ENCODE assay signal across 1 cellular context in genomic region chr1:180922637-180923023, GRCh38.
TF ChIP-seq lines count a peak whose summit lies in the region.

No MANE protein-coding gene starts in this region.

TF ChIP-seq in HEK293T, 16 proteins besides CTCF, POLR2A, EP300 and RAD21 (continued from another document):
- TF ChIP-seq PKNOX1 (IDR thresholded peaks at IDR 0.05) = no peak
- TF ChIP-seq TARDBP (IDR thresholded peaks at IDR 0.05) = no peak
- no peak for TF ChIP-seq ZNF384 (IDR thresholded peaks at IDR 0.05)
